23 cellular contexts compared by ENCODE assay signal in genomic region chr6:6191909-6192308, GRCh38.
A peak's percentile ranks its signal among the peaks of the same experiment; 100 is the strongest.
DNase-seq lines count a peak whose midpoint lies in the region; ATAC-seq, FAIRE-seq and TF ChIP-seq lines count a peak whose summit lies in the region.
"Had no signal": no experiment of that assay in that cellular context is flagged by ENCODE, and none has a peak within 500 bp of the region (broad histone marks: within the 10 kb centered on the region; RNA-seq: fewer than 3 reads in every experiment).

No MANE protein-coding gene starts in this region.

- H3K79me2 ChIP-seq in K562 (ENCODE audit: control insufficient read depth, insufficient read depth, low read length), result no peaks in the 10 kb centered on the region
- H3K79me2 ChIP-seq in H1 (ENCODE audit: control insufficient read depth in 1 of 2, insufficient read depth in 2 of 2, low read length in 2 of 2), result no peaks in the 10 kb centered on the region

- POLR2A ChIA-PET in K562 (lab: Yijun Ruan, JAX) (no interaction called here), H1 (lab: Charles Lee; ENCODE audit: partially characterized antibody) (no interaction called here)

- H4K91ac ChIP-seq in H1 (replicated peaks; ENCODE audit: insufficient read length, low read length), result no peak overlapping the region

- no TSS peak for BruUV-seq in K562 (replicated peaks; lab: Mats Ljungman, UMichigan)

- H2AFZ ChIP-seq in K562 (ENCODE audit: low read depth, low read length), result no peak overlapping the region
- H2AFZ ChIP-seq in H1 (ENCODE audit: low read length), result no peak overlapping the region

- H4K20me1 ChIP-seq in K562 (replicated peaks; ENCODE audit: control insufficient read depth, insufficient read depth, low read length), result no peaks in the 10 kb centered on the region
- no peaks in the 10 kb centered on the region for H4K20me1 ChIP-seq in H1 (replicated peaks in 1 of 2; ENCODE audit: control insufficient read depth in 1 of 2, insufficient read depth in 2 of 2, low read length in 2 of 2)
- H4K20me1 ChIP-seq: BLaER1 had no signal

- no peak overlapping the region for H3K4ac ChIP-seq in H1 (replicated peaks; ENCODE audit: insufficient read length, low read depth, low read length)

- H2AK5ac ChIP-seq in H1 (ENCODE audit: low read depth, low read length), result no peak overlapping the region

- H3K23ac ChIP-seq in H1 (ENCODE audit: insufficient read length), result no peak overlapping the region

- no peak overlapping the region for H3K4me3 Mint-ChIP-seq in nephron
- H3K4me3 Mint-ChIP-seq: CD14-positive monocyte; CD4-positive, alpha-beta memory T cell; CD4-positive, CD25-positive, alpha-beta regulatory T cell; CD8-positive, alpha-beta memory T cell had no signal

- no peak overlapping the region for H4K5ac ChIP-seq in H1 (ENCODE audit: insufficient read length, low read depth, low read length)

- no peaks in the 10 kb centered on the region for H3K9me1 ChIP-seq in K562 (ENCODE audit: control insufficient read depth, insufficient read depth, low read length)

- H2BK20ac ChIP-seq in H1 (ENCODE audit: low read length), result no peak overlapping the region

- 0 out of 2 replicates have a peak overlapping the region, but pooled peaks have one; percentile 7 for H2BK12ac ChIP-seq in H1 (ENCODE audit: low read depth, low read length)

- H3K27ac ChIP-seq in K562 (ENCODE audit: extremely low read depth, low read depth, low read length) (no peak overlapping the region), H1 (ENCODE audit: low read depth, low read length) (no peak overlapping the region)
- H3K27ac ChIP-seq: BLaER1 had no signal

- H3K27ac Mint-ChIP-seq in nephron, result peak overlapping the region in 2 of 3 experiments; percentile 14 to 59
- H3K27ac Mint-ChIP-seq: CD4-positive, alpha-beta memory T cell; CD8-positive, alpha-beta memory T cell had no signal

- no peak overlapping the region for H3K56ac ChIP-seq in H1 (replicated peaks; ENCODE audit: insufficient read length, low read depth, low read length)

- H3K9me3 ChIP-seq in K562 (replicated peaks; ENCODE audit: control insufficient read depth, insufficient read depth, low read depth, low read length), result no peaks in the 10 kb centered on the region
- H3K9me3 ChIP-seq in H1 (ENCODE audit: insufficient read depth in 2 of 2, low read depth in 1 of 2, low read length in 1 of 2), result no peaks in the 10 kb centered on the region; a peak in 1 of 4 replicates
- H3K9me3 ChIP-seq: BE2C, BLaER1 had no signal

- intact Hi-C loops in K562 (cut with micrococcal nuclease), result no loop called here

- ATAC-seq in K562, result no peak

- no peak for TF ChIP-seq CTCF in K562 (IDR thresholded peaks at IDR 0.05 in 2 of 3, conservative IDR thresholded peaks at IDR 0.05 in 1 of 3; ENCODE audit: insufficient read depth in 2 of 3, low read depth in 1 of 3, low read length in 3 of 3)
- TF ChIP-seq CTCF in H1 (IDR thresholded peaks at IDR 0.05; ENCODE audit: control extremely low read depth in 1 of 3, insufficient read depth in 1 of 3, low read depth in 1 of 3, low read length in 3 of 3), result no peak
- no peak for TF ChIP-seq CTCF in nephron (IDR thresholded peaks at IDR 0.05; ENCODE audit: unreplicated experiment in 3 of 3)

- no peak overlapping the region for H3K18ac ChIP-seq in H1 (ENCODE audit: extremely low read depth, low read length)

- TF ChIP-seq RAD21 in K562 (CRISPR knock-in tag; conservative IDR thresholded peaks at IDR 0.05 in 1 of 2, IDR thresholded peaks at IDR 0.05 in 1 of 2) (no peak), H1 (IDR thresholded peaks at IDR 0.05 in 1 of 2, conservative IDR thresholded peaks at IDR 0.05 in 1 of 2; ENCODE audit: low read depth in 2 of 2, low read length in 2 of 2) (no peak)

- H3K9ac ChIP-seq in K562 (ENCODE audit: insufficient read depth in 1 of 2, low read depth in 2 of 2, low read length in 2 of 2) (no peak overlapping the region), H1 (replicated peaks in 1 of 4; ENCODE audit: extremely low read depth in 1 of 4, low read depth in 3 of 4, low read length in 3 of 4) (no peak overlapping the region)
- H3K9ac ChIP-seq: BLaER1 had no signal

- in situ Hi-C loops in K562 (cut with MboI), result no loop called here

- no peak overlapping the region for H3K14ac ChIP-seq in H1 (ENCODE audit: insufficient read length)

- FAIRE-seq in K562 (lab: Jason Lieb, UNC), result no peak
- no peak for FAIRE-seq in H1 (lab: Jason Lieb, UNC)
- FAIRE-seq: A204.1, D721Med, G401.6, GM12891, GM19239 had no signal

- TF ChIP-seq POLR2A in K562 (conservative IDR thresholded peaks at IDR 0.05) (no peak), H1 (IDR thresholded peaks at IDR 0.05; ENCODE audit: control extremely low read depth in 1 of 2, low read depth in 2 of 2, low read length in 2 of 2) (no peak)

- no peak overlapping the region for H2BK15ac ChIP-seq in H1 (ENCODE audit: low read length)

- H4K8ac ChIP-seq in H1 (ENCODE audit: extremely low read depth, insufficient read depth, low read length), result no peak overlapping the region

- TF ChIP-seq EP300 in K562 (IDR thresholded peaks at IDR 0.05; ENCODE audit: low read length) (no peak), H1 (IDR thresholded peaks at IDR 0.05; ENCODE audit: borderline replicate concordance in 1 of 2, low read depth in 2 of 2, low read length in 2 of 2) (no peak)

- H3K4me2 ChIP-seq in K562 (ENCODE audit: insufficient read depth, low read length) (no peak overlapping the region), H1 (ENCODE audit: insufficient read depth in 1 of 2, low read depth in 2 of 2, low read length in 2 of 2) (no peak overlapping the region)
- H3K4me2 ChIP-seq: BLaER1 had no signal

- H2BK120ac ChIP-seq in H1 (replicated peaks; ENCODE audit: low read depth, low read length), result no peak overlapping the region

- H3K36me3 ChIP-seq in K562 (ENCODE audit: control insufficient read depth, insufficient read depth, low read length) (no peaks in the 10 kb centered on the region), H1 (ENCODE audit: control insufficient read depth in 2 of 4, insufficient read depth in 4 of 4, low read length in 3 of 4) (no peaks in the 10 kb centered on the region)
- H3K36me3 ChIP-seq: BE2C, BLaER1 had no signal

- CTCF ChIA-PET in K562 (lab: Yijun Ruan, JAX; ENCODE audit: low intra/inter-chr PET ratio) (no interaction called here), H1 (lab: Charles Lee; ENCODE audit: partially characterized antibody) (interaction anchor here (0.9 to 1.9 kb wide), 4 partner anchors 22 to 418 kb away, joined by 3 to 5 read pairs (median 3); no protein-coding TSS in a partner anchor)

- no peaks in the 10 kb centered on the region for H3K27me3 ChIP-seq in K562 (ENCODE audit: control insufficient read depth in 2 of 2, insufficient read depth in 2 of 2, low read length in 2 of 2)
- no peaks in the 10 kb centered on the region for H3K27me3 ChIP-seq in H1 (replicated peaks in 1 of 4; ENCODE audit: control insufficient read depth in 3 of 4, extremely low read depth in 1 of 4, insufficient read depth in 3 of 4, low read length in 3 of 4)
- H3K27me3 ChIP-seq: BE2C, BLaER1 had no signal

- DNase-seq in K562 (ENCODE audit: extremely low read depth in 1 of 4, low spot score in 3 of 4) (no peak), H1 (ENCODE audit: low read depth in 1 of 2, low spot score in 2 of 2) (no peak), NCI-H146 treated with DMSO at 0.1 percent for 48 hours (lab: John Stamatoyannopoulos, UW; ENCODE audit: unreplicated experiment) (no peak), NCI-H2171 (lab: John Stamatoyannopoulos, UW) (no peak)
- DNase-seq: 8988T; ACHN; BE2C; C1 segment of cervical spinal cord; Calu3; CD4-positive, alpha-beta memory T cell; CD8-positive, alpha-beta memory T cell; COR-L47; DMS79 treated with DMSO at 0.1 percent for 48 hours; GF-D8 had no signal

- H3K4me1 ChIP-seq in K562 (replicated peaks in 1 of 2; ENCODE audit: control insufficient read depth in 2 of 2, insufficient read depth in 2 of 2, low read length in 2 of 2) (no peaks in the 10 kb centered on the region), H1 (replicated peaks in 1 of 4; ENCODE audit: control insufficient read depth in 3 of 4, insufficient read depth in 4 of 4, low read length in 3 of 4) (peaks cover 0 to 2% (median 0%) of the 10 kb centered on the region in 4 experiments; a peak in 2 of 7 replicates)
- H3K4me1 ChIP-seq: BE2C, BLaER1 had no signal

- H3K27me3 Mint-ChIP-seq in nephron (ENCODE audit: low read depth), result peaks cover 9% of the 10 kb centered on the region

- H3K36me3 Mint-ChIP-seq in nephron (ENCODE audit: low read depth), result no peaks in the 10 kb centered on the region
- H3K36me3 Mint-ChIP-seq: CD4-positive, alpha-beta memory T cell; CD4-positive, CD25-positive, alpha-beta regulatory T cell; CD8-positive, alpha-beta memory T cell had no signal

- no peaks in the 10 kb centered on the region for H3K23me2 ChIP-seq in H1 (ENCODE audit: low read depth, low read length)

- WGBS in K562 (ENCODE audit: insufficient coverage, low coverage, missing lambda C conversion rate), result 0% methylated on average over 1 of the region's 1 CpG
- WGBS in H1 (ENCODE audit: extremely low coverage in 1 of 2, insufficient coverage in 1 of 2, insufficient read length in 1 of 2, insufficient replicate concordance in 2 of 2, low coverage in 1 of 2, low lambda C conversion rate in 2 of 2, missing lambda C conversion rate in 1 of 2), 2 experiments, result 80% methylated on average over 1 of the region's 1 CpG; no CpG with 5 or more reads in 1 of the 2 experiments

- peaks cover 33% of the 10 kb centered on the region for H3K4me1 Mint-ChIP-seq in nephron
- H3K4me1 Mint-ChIP-seq: CD14-positive monocyte; CD4-positive, alpha-beta memory T cell; CD4-positive, CD25-positive, alpha-beta regulatory T cell; CD8-positive, alpha-beta memory T cell had no signal

- H3K9me3 Mint-ChIP-seq in nephron, result peaks cover 5% of the 10 kb centered on the region

- no peak overlapping the region for H2BK5ac ChIP-seq in H1 (ENCODE audit: low read depth, low read length)

- H3K4me3 ChIP-seq in K562 (no peak overlapping the region), H1 (ENCODE audit: extremely low read depth in 1 of 4, insufficient read depth in 2 of 4, low read depth in 3 of 4, low read length in 4 of 4) (no peak overlapping the region)
- H3K4me3 ChIP-seq: BLaER1 had no signal

- H3K79me1 ChIP-seq in H1 (ENCODE audit: low read depth, low read length), result no peaks in the 10 kb centered on the region

TF ChIP-seq in K562, 482 proteins besides CTCF, POLR2A, EP300 and RAD21 (continues in another document):
- TF ChIP-seq SIRT6 (IDR thresholded peaks at IDR 0.05; ENCODE audit: low read depth, low read length) (no peak), ZNF316 (IDR thresholded peaks at IDR 0.05) (0 out of 2 replicates have a peak, but pooled peaks have one; percentile 28), CBX3 (IDR thresholded peaks at IDR 0.05; ENCODE audit: borderline replicate concordance in 1 of 2, low read length in 2 of 2) (no peak), XRCC5 (IDR thresholded peaks at IDR 0.05; ENCODE audit: low read depth, low read length) (no peak), COPS2 (conservative IDR thresholded peaks at IDR 0.05) (no peak)

TF ChIP-seq in H1, 55 proteins besides CTCF, POLR2A, EP300 and RAD21 (continues in another document):
- no peak for TF ChIP-seq SRF (IDR thresholded peaks at IDR 0.05; ENCODE audit: low read depth, low read length)
- no peak for TF ChIP-seq SP4 (IDR thresholded peaks at IDR 0.05; ENCODE audit: low read length)
- TF ChIP-seq EZH2 (IDR thresholded peaks at IDR 0.05; ENCODE audit: low read depth, low read length, severe bottlenecking), result no peak
- no peak for TF ChIP-seq PHF8 (conservative IDR thresholded peaks at IDR 0.05; ENCODE audit: low read depth, low read length)
- TF ChIP-seq KDM5A (IDR thresholded peaks at IDR 0.05; ENCODE audit: low read length), result no peak
